In genomic region chr3:197737749-197738462, GRCh38 we compare ENCODE assay signal across 8 cellular contexts. TPM values are rescaled to one million over a fixed set of nuclear protein-coding genes. Genes with fewer than 3 reads are reported as not detected.
DNase-seq lines count a peak whose midpoint lies in the region; TF ChIP-seq lines count a peak whose summit lies in the region.
"Had no signal": no experiment of that assay in that cellular context is flagged by ENCODE, and none has a peak within 500 bp of the region (broad histone marks: within the 10 kb centered on the region; RNA-seq: fewer than 3 reads in every experiment).

No MANE protein-coding gene starts in this region.

- no peaks in the 10 kb centered on the region for H3K27me3 Mint-ChIP-seq in H9 (ENCODE audit: low read depth)

- peaks cover 10% of the 10 kb centered on the region for H3K23me2 ChIP-seq in H9 (ENCODE audit: insufficient read length, low read depth, low read length, poor library complexity, severe bottlenecking)

- H3K4me1 ChIP-seq in H9 (ENCODE audit: insufficient read depth, low read length) (no peaks in the 10 kb centered on the region), SJCRH30 (no peaks in the 10 kb centered on the region), skeletal muscle tissue (ENCODE audit: control insufficient read depth in 3 of 3, insufficient read depth in 3 of 3, low read length in 3 of 3) (peaks cover 18 to 25% (median 21%) of the 10 kb centered on the region in 3 donors)

- no peaks in the 10 kb centered on the region for H3K36me3 Mint-ChIP-seq in H9 (ENCODE audit: insufficient read depth in 1 of 3, low read depth in 3 of 3)

- no peaks in the 10 kb centered on the region for H3K27me3 ChIP-seq in H9 (ENCODE audit: insufficient read depth, low read length)
- H3K27me3 ChIP-seq in SJCRH30 = no peaks in the 10 kb centered on the region
- H3K27me3 ChIP-seq in skeletal muscle tissue (ENCODE audit: control insufficient read depth in 3 of 3, insufficient read depth in 3 of 3, low read length in 3 of 3) = no peaks in the 10 kb centered on the region

- H4K8ac ChIP-seq in H9 (replicated peaks; ENCODE audit: insufficient read length, low read depth, low read length) = no peak overlapping the region

- H4K91ac ChIP-seq in H9 (ENCODE audit: insufficient read length, low read depth, low read length) = no peak overlapping the region

- no peak overlapping the region for H3K27ac Mint-ChIP-seq in H9

- H3K27ac ChIP-seq in H9 (ENCODE audit: insufficient read length, low read depth, low read length) (no peak overlapping the region), SJCRH30 (no peak overlapping the region), skeletal muscle tissue (ENCODE audit: low read depth, low read length) (peak overlapping the region; percentile 87)

- no CpG with 5 or more reads among the region's 11 CpGs for WGBS in H9 (ENCODE audit: extremely low coverage, insufficient read length, low lambda C conversion rate)

- H3K4me2 ChIP-seq in H9 (ENCODE audit: insufficient read depth, insufficient read length, low read length) = peak overlapping the region; percentile 94

- H3K9ac ChIP-seq in H9 (ENCODE audit: extremely low read depth, insufficient read length, low read length) = peak overlapping the region; percentile 81
- peak overlapping the region; percentile 77 to 91 (median 86) for H3K9ac ChIP-seq in skeletal muscle tissue (ENCODE audit: low read depth in 1 of 3, low read length in 3 of 3)

- no peaks in the 10 kb centered on the region for H3K36me3 ChIP-seq in SJCRH30
- peaks cover 0 to 2% (median 0%) of the 10 kb centered on the region in 3 donors for H3K36me3 ChIP-seq in skeletal muscle tissue (ENCODE audit: control insufficient read depth in 3 of 3, insufficient read depth in 3 of 3, low read length in 3 of 3)

- DNase-seq in H9 (no peak), SJCRH30 (no peak), fibroblast of the aortic adventitia (ENCODE audit: low read depth) (no peak), SW480 (ENCODE audit: low spot score) (no peak), inferior parietal cortex (ENCODE audit: extremely low spot score) (no peak), LoVo (ENCODE audit: low spot score) (no peak)
- DNase-seq: activated naive CD4-positive, alpha-beta T cell treated with Interleukin-2 at 50 U/mL for 16 hours had no signal

- H3K4me3 Mint-ChIP-seq in H9 = peak overlapping the region; percentile 84 to 91

- no peak overlapping the region for H4K5ac ChIP-seq in H9 (ENCODE audit: insufficient read length, low read depth, low read length)

- H2BK12ac ChIP-seq in H9 (ENCODE audit: insufficient read length, low read depth, low read length) = no peak overlapping the region

- no peak overlapping the region for H2AK5ac ChIP-seq in H9 (ENCODE audit: insufficient read length, low read length)

- no peak overlapping the region for H2BK5ac ChIP-seq in H9 (ENCODE audit: insufficient read length, low read length)

- H3K4me3 ChIP-seq in SJCRH30 (peak overlapping the region; percentile 94; the same call in 1 of the 2 replicates), fibroblast of the aortic adventitia (ENCODE audit: low read depth, low read length) (peak overlapping the region; percentile 81), skeletal muscle tissue (ENCODE audit: low read length in 3 of 3) (peak overlapping the region; percentile 79 to 94 (median 84))

- H3K23ac ChIP-seq in H9 (ENCODE audit: insufficient read length, low read depth, low read length) = no peak overlapping the region

- H3K79me1 ChIP-seq in H9 (ENCODE audit: insufficient read depth, low read depth, low read length, poor library complexity, severe bottlenecking) = no peaks in the 10 kb centered on the region

- TF ChIP-seq CTCF in H9 (conservative IDR thresholded peaks at IDR 0.05) (no peak), fibroblast of the aortic adventitia (IDR thresholded peaks at IDR 0.05; ENCODE audit: insufficient read depth, low read length) (no peak)

- H3K9me3 Mint-ChIP-seq in H9 = no peaks in the 10 kb centered on the region

- H3K79me2 ChIP-seq in H9 (ENCODE audit: insufficient read depth, low read length) = no peaks in the 10 kb centered on the region

- no peak overlapping the region for H2BK120ac ChIP-seq in H9 (ENCODE audit: low read depth, low read length, poor library complexity, severe bottlenecking)

- H3K9me3 ChIP-seq in H9 (ENCODE audit: control insufficient read depth, low read depth, low read length) (no peaks in the 10 kb centered on the region), SJCRH30 (replicated peaks) (no peaks in the 10 kb centered on the region), skeletal muscle tissue (ENCODE audit: control insufficient read depth in 3 of 3, low read length in 3 of 3) (no peaks in the 10 kb centered on the region)

- H3K56ac ChIP-seq in H9 (ENCODE audit: insufficient read length, low read depth, low read length) = no peak overlapping the region

- H2AFZ ChIP-seq in H9 (ENCODE audit: low read length) = no peak overlapping the region

- H3K4ac ChIP-seq in H9 (ENCODE audit: low read depth, low read length) = no peak overlapping the region

- H3K14ac ChIP-seq in H9 (ENCODE audit: insufficient read depth, low read length) = no peak overlapping the region

- no peak overlapping the region for H2BK20ac ChIP-seq in H9 (ENCODE audit: low read depth, low read length, poor library complexity, severe bottlenecking)

- H3T11ph ChIP-seq in H9 (ENCODE audit: low read length) = no peak overlapping the region

- H3K18ac ChIP-seq in H9 (ENCODE audit: insufficient read length, low read depth, low read length) = no peak overlapping the region

- peaks cover 13 to 14% of the 10 kb centered on the region in 2 experiments for H3K4me1 Mint-ChIP-seq in H9

- no peak overlapping the region for H2BK15ac ChIP-seq in H9 (ENCODE audit: low read depth, low read length)

- H4K20me1 ChIP-seq in H9 (ENCODE audit: control insufficient read depth, insufficient read depth, insufficient read length) = peaks cover 2% of the 10 kb centered on the region

RNA-seq across cellular contexts. Expression of gene RUBCN, which starts 1.2 kb away (rescaled TPM):
- total RNA-seq in H9 (2021) (17.7 and 18.7 TPM in 2 replicates), fibroblast of the aortic adventitia (ENCODE audit: low replicate concordance) (17.2 and 22.3 TPM in 2 replicates), skeletal muscle tissue (3.7 TPM)
- 15.4 and 16.1 TPM in 2 replicates for total RNA-seq in SJCRH30 (2014; rRNA removed; shearing (Covaris generic))

RNA-seq across cellular contexts. Expression of gene FYTTD1, which starts 11.8 kb away (rescaled TPM):
- total RNA-seq in H9 (2021) (19.4 and 21.2 TPM in 2 replicates), fibroblast of the aortic adventitia (ENCODE audit: low replicate concordance) (30.4 and 40.2 TPM in 2 replicates), skeletal muscle tissue (22.4 TPM)
- 61.4 and 67.4 TPM in 2 replicates for total RNA-seq in SJCRH30 (2014; rRNA removed; shearing (Covaris generic))

RNA-seq across cellular contexts. Expression of gene LRCH3, which starts 53.1 kb away (rescaled TPM):
- total RNA-seq in H9 (2021) (54.7 and 56.4 TPM in 2 replicates), fibroblast of the aortic adventitia (ENCODE audit: low replicate concordance) (47.3 and 91.1 TPM in 2 replicates), skeletal muscle tissue (48.0 TPM)
- 79.8 and 144 TPM in 2 replicates for total RNA-seq in SJCRH30 (2014; rRNA removed; shearing (Covaris generic))
